1 cellular context compared by ENCODE assay signal in the genomic region with DNA sequence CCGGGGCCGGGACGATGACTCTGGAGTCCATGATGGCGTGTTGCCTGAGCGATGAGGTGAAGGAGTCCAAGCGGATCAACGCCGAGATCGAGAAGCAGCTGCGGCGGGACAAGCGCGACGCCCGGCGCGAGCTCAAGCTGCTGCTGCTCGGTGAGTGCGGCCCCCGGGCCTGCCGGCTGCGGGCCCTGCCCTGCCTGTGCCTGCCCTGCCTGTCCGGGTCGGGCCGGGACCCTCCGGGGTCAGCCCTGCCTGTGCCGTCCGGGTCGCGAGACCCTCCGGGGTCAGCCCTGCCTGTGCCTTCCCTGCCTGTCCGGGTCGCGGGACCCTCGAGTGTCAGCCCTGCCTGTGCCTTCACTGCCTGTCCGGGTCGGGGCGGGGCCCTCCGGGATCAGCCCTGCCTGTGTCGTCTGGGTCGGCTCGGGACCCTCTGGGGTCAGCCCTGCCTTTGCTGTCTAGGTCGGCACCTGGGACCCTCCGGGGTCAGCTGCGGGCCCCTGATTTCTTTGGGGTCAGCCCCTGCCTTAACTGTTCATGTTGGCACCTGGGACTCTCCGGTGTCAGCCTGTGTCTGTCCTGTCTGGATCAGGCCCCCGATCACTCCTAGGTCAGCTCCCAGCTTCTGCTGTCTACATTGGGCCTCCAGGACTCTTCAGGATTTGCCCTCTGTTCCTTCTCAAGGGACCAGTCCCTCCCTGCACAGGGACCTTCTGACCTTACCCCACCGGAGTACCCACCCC.
TF ChIP-seq lines count a peak whose summit lies in the region.

No MANE protein-coding gene starts in this region.

TF ChIP-seq in K562, 482 proteins besides CTCF, POLR2A, EP300 and RAD21:
- no peak for TF ChIP-seq ASH1L (IDR thresholded peaks at IDR 0.05; ENCODE audit: borderline replicate concordance, low read depth, partially characterized antibody)
- TF ChIP-seq, protein P1, sequence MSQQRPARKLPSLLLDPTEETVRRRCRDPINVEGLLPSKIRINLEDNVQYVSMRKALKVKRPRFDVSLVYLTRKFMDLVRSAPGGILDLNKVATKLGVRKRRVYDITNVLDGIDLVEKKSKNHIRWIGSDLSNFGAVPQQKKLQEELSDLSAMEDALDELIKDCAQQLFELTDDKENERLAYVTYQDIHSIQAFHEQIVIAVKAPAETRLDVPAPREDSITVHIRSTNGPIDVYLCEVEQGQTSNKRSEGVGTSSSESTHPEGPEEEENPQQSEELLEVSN (IDR thresholded peaks at IDR 0.05; ENCODE audit: borderline replicate concordance in 1 of 2, extremely low read depth in 1 of 2, insufficient read depth in 1 of 2, insufficient read length in 1 of 2, low read depth in 1 of 2, low read length in 1 of 2, poor library complexity in 1 of 2, severe bottlenecking in 1 of 2), result peak in 1 of 2 experiments; percentile 55
- TF ChIP-seq SNRNP70 (optimal IDR thresholded peaks at IDR 0.05; ENCODE audit: low read depth, low read length), result no peak
- TF ChIP-seq ELF4 (CRISPR knock-in tag; IDR thresholded peaks at IDR 0.05), result no peak
- TF ChIP-seq, protein P2, sequence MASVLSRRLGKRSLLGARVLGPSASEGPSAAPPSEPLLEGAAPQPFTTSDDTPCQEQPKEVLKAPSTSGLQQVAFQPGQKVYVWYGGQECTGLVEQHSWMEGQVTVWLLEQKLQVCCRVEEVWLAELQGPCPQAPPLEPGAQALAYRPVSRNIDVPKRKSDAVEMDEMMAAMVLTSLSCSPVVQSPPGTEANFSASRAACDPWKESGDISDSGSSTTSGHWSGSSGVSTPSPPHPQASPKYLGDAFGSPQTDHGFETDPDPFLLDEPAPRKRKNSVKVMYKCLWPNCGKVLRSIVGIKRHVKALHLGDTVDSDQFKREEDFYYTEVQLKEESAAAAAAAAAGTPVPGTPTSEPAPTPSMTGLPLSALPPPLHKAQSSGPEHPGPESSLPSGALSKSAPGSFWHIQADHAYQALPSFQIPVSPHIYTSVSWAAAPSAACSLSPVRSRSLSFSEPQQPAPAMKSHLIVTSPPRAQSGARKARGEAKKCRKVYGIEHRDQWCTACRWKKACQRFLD (CRISPR knock-in tag; IDR thresholded peaks at IDR 0.05), result no peak
- TF ChIP-seq ZBTB7A (IDR thresholded peaks at IDR 0.05; ENCODE audit: borderline replicate concordance, control insufficient read depth, low read depth, low read length), result peak; percentile 67
- peak; percentile 60; the same call in 1 of the 2 replicates for TF ChIP-seq RB1 (IDR thresholded peaks at IDR 0.05; ENCODE audit: low read depth)
- TF ChIP-seq, protein P3, sequence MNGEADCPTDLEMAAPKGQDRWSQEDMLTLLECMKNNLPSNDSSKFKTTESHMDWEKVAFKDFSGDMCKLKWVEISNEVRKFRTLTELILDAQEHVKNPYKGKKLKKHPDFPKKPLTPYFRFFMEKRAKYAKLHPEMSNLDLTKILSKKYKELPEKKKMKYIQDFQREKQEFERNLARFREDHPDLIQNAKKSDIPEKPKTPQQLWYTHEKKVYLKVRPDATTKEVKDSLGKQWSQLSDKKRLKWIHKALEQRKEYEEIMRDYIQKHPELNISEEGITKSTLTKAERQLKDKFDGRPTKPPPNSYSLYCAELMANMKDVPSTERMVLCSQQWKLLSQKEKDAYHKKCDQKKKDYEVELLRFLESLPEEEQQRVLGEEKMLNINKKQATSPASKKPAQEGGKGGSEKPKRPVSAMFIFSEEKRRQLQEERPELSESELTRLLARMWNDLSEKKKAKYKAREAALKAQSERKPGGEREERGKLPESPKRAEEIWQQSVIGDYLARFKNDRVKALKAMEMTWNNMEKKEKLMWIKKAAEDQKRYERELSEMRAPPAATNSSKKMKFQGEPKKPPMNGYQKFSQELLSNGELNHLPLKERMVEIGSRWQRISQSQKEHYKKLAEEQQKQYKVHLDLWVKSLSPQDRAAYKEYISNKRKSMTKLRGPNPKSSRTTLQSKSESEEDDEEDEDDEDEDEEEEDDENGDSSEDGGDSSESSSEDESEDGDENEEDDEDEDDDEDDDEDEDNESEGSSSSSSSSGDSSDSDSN (IDR thresholded peaks at IDR 0.05; ENCODE audit: borderline replicate concordance in 1 of 2, low read depth in 2 of 2, low read length in 2 of 2), result 0 out of 4 replicates have a peak, but pooled peaks of 1 of the 2 experiments have one; percentile 37
- peak; percentile 57 for TF ChIP-seq RBBP5 (IDR thresholded peaks at IDR 0.05; ENCODE audit: borderline replicate concordance, insufficient read depth, low read length, poor library complexity, severe bottlenecking)
- TF ChIP-seq ILF3 (IDR thresholded peaks at IDR 0.05; ENCODE audit: borderline replicate concordance), result no peak
- TF ChIP-seq ZC3H4 (CRISPR knock-in tag; IDR thresholded peaks at IDR 0.05; ENCODE audit: borderline replicate concordance), result no peak
- peak; percentile 21 for TF ChIP-seq SAP30 (IDR thresholded peaks at IDR 0.05; ENCODE audit: borderline replicate concordance, insufficient read depth, low read depth, low read length, poor library complexity, severe bottlenecking)
- TF ChIP-seq CHD1 (IDR thresholded peaks at IDR 0.05; ENCODE audit: low read length), result peak; percentile 88
- TF ChIP-seq, protein P4, sequence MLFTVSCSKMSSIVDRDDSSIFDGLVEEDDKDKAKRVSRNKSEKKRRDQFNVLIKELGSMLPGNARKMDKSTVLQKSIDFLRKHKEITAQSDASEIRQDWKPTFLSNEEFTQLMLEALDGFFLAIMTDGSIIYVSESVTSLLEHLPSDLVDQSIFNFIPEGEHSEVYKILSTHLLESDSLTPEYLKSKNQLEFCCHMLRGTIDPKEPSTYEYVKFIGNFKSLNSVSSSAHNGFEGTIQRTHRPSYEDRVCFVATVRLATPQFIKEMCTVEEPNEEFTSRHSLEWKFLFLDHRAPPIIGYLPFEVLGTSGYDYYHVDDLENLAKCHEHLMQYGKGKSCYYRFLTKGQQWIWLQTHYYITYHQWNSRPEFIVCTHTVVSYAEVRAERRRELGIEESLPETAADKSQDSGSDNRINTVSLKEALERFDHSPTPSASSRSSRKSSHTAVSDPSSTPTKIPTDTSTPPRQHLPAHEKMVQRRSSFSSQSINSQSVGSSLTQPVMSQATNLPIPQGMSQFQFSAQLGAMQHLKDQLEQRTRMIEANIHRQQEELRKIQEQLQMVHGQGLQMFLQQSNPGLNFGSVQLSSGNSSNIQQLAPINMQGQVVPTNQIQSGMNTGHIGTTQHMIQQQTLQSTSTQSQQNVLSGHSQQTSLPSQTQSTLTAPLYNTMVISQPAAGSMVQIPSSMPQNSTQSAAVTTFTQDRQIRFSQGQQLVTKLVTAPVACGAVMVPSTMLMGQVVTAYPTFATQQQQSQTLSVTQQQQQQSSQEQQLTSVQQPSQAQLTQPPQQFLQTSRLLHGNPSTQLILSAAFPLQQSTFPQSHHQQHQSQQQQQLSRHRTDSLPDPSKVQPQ (CRISPR knock-in tag; IDR thresholded peaks at IDR 0.05; ENCODE audit: borderline replicate concordance), result no peak
- TF ChIP-seq ZBTB1 (CRISPR knock-in tag; IDR thresholded peaks at IDR 0.05; ENCODE audit: borderline replicate concordance, low read depth), result peak; percentile 12; the same call in 1 of the 2 replicates
- TF ChIP-seq TAL1 (IDR thresholded peaks at IDR 0.05), result no peak
- TF ChIP-seq ZFX (CRISPR knock-in tag; IDR thresholded peaks at IDR 0.05), result peak; percentile 38
- TF ChIP-seq ZNF764 (CRISPR knock-in tag; IDR thresholded peaks at IDR 0.05; ENCODE audit: low read depth), result no peak
- TF ChIP-seq, protein P5, sequence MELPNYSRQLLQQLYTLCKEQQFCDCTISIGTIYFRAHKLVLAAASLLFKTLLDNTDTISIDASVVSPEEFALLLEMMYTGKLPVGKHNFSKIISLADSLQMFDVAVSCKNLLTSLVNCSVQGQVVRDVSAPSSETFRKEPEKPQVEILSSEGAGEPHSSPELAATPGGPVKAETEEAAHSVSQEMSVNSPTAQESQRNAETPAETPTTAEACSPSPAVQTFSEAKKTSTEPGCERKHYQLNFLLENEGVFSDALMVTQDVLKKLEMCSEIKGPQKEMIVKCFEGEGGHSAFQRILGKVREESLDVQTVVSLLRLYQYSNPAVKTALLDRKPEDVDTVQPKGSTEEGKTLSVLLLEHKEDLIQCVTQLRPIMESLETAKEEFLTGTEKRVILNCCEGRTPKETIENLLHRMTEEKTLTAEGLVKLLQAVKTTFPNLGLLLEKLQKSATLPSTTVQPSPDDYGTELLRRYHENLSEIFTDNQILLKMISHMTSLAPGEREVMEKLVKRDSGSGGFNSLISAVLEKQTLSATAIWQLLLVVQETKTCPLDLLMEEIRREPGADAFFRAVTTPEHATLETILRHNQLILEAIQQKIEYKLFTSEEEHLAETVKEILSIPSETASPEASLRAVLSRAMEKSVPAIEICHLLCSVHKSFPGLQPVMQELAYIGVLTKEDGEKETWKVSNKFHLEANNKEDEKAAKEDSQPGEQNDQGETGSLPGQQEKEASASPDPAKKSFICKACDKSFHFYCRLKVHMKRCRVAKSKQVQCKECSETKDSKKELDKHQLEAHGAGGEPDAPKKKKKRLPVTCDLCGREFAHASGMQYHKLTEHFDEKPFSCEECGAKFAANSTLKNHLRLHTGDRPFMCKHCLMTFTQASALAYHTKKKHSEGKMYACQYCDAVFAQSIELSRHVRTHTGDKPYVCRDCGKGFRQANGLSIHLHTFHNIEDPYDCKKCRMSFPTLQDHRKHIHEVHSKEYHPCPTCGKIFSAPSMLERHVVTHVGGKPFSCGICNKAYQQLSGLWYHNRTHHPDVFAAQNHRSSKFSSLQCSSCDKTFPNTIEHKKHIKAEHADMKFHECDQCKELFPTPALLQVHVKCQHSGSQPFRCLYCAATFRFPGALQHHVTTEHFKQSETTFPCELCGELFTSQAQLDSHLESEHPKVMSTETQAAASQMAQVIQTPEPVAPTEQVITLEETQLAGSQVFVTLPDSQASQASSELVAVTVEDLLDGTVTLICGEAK (IDR thresholded peaks at IDR 0.05), result peak; percentile 44; the same call in 1 of the 2 replicates
- TF ChIP-seq, protein P5 (CRISPR knock-in tag; IDR thresholded peaks at IDR 0.05), result no peak
- peak; percentile 3 for TF ChIP-seq HMGN3 (IDR thresholded peaks at IDR 0.05; ENCODE audit: borderline replicate concordance, extremely low read depth, insufficient read length, low read depth, low read length)
- no peak for TF ChIP-seq LEF1 (IDR thresholded peaks at IDR 0.05)
- no peak for TF ChIP-seq ZNF165 (CRISPR knock-in tag; IDR thresholded peaks at IDR 0.05; ENCODE audit: borderline replicate concordance)
- peak; percentile 28; the same call in 1 of the 2 replicates for TF ChIP-seq GABPB1 (CRISPR knock-in tag; IDR thresholded peaks at IDR 0.05)
- peak in 1 of 2 experiments; percentile 61; a peak in 1 of 4 replicates for TF ChIP-seq SIN3A (IDR thresholded peaks at IDR 0.05; ENCODE audit: borderline replicate concordance in 2 of 2, control insufficient read depth in 1 of 2, low read depth in 2 of 2, low read length in 2 of 2)
- TF ChIP-seq ZFP30 (CRISPR knock-in tag; IDR thresholded peaks at IDR 0.05; ENCODE audit: borderline replicate concordance), result no peak
